In the genomic region with DNA sequence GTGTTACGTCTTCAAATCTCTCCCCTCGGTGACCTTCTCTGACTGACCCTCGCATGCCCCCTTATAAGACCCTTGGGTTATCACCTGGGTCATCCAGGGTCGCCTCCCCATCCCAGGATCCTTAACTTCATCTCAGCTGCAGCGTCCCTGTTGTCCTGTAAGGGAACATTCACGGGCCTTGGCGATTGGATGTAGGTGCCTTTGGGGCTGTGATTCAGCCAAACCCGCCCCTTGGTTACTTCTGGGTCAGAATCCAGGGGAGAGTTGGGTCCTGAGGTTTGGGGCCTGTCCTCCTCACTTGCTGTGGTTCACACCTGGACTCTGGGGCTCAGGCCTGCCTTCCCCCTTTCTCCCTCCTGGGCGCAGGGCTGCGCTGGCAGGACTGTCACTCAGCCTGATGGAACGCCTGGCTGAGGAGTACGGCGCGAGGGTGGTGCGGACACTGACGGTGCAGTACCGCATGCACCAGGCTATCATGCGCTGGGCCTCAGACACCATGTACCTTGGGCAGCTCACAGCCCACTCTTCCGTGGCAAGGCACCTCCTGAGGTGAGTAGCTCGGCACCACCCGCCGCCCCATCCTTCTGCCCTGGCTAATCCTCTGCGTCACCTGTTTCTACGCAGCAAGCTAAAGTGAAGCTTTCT, we compare ENCODE assay signal across 16 cellular contexts. TPM values are rescaled to one million over a fixed set of nuclear protein-coding genes. Genes with fewer than 3 reads are reported as not detected.
"Had no signal": no experiment of that assay in that cellular context is flagged by ENCODE, and none has a peak within 500 bp of the region (broad histone marks: within the 10 kb centered on the region; RNA-seq: fewer than 3 reads in every experiment).

No MANE protein-coding gene starts in this region.

- H3K27ac ChIP-seq: dorsolateral prefrontal cortex, epithelial cell of prostate, foreskin keratinocyte, thoracic aorta had no signal

- H3K4me3 ChIP-seq: dorsolateral prefrontal cortex, thoracic aorta had no signal

- H3K27me3 ChIP-seq: dorsolateral prefrontal cortex, foreskin keratinocyte had no signal

- ATAC-seq: activated CD4-positive, alpha-beta T cell treated with anti-CD3 and anti-CD28 coated beads for 36 hours; foreskin keratinocyte; left cardiac atrium; natural killer cell treated with Interleukin-12 subunit alpha and Interleukin-12 subunit beta and Interleukin-15 and Interleukin-18, amount 100 ng/mL, for 72 hours; WTC11 had no signal

- DNase-seq: activated CD4-positive, alpha-beta T cell treated with anti-CD3 and anti-CD28 coated beads for 36 hours; activated CD4-positive, alpha-beta T cell treated with anti-CD3 and anti-CD28 coated beads, Interleukin-2, amount 50 U/mL, for 48 hours; activated gamma-delta T cell; dorsolateral prefrontal cortex; foreskin keratinocyte; immature natural killer cell; left cardiac atrium; stimulated activated CD4-positive, alpha-beta T cell treated with anti-CD3 and anti-CD28 coated beads, Interleukin-2, amount 100 ng/mL, for 48 hours had no signal

- H3K9me3 ChIP-seq: thoracic aorta had no signal

- H3K4me1 ChIP-seq: foreskin keratinocyte had no signal

RNA-seq across cellular contexts. Expression of gene MRGPRD, which starts 47.7 kb away (rescaled TPM):
- total RNA-seq: activated CD4-positive, alpha-beta T cell treated with anti-CD3 and anti-CD28 coated beads for 36 hours; dorsolateral prefrontal cortex; fibroblast of lung; foreskin keratinocyte; left cardiac atrium; lower leg skin; mesenteric fat pad; natural killer cell treated with Interleukin-12 subunit alpha and Interleukin-12 subunit beta and Interleukin-15 and Interleukin-18, amount 100 ng/mL, for 72 hours; ureter; WTC11 had no signal
- polyA plus RNA-seq: fibroblast of lung, foreskin keratinocyte, immature natural killer cell had no signal
